In genomic region chr9:127423934-127424668, GRCh38 we compare ENCODE assay signal across 8 cellular contexts. TPM values are rescaled to one million over a fixed set of nuclear protein-coding genes. Genes with fewer than 3 reads are reported as not detected.
DNase-seq lines count a peak whose midpoint lies in the region; ATAC-seq and TF ChIP-seq lines count a peak whose summit lies in the region.

Gene ZNF79, plus strand, starts transcription at chr9:127424382. Its CDS starts 406 bp downstream, at chr9:127424788.

- TF ChIP-seq EP300 in transverse colon (IDR thresholded peaks at IDR 0.05; ENCODE audit: low read depth), result no peak

- ATAC-seq in HG02885 (IDR thresholded peaks at IDR 0.05; ENCODE audit: poor library complexity, unreplicated experiment) (peak; percentile 85), heart right ventricle (peak; percentile 96 to 100 (median 99))

- TF ChIP-seq POLR2A in GM15510 (IDR thresholded peaks at IDR 0.05; ENCODE audit: borderline replicate concordance, extremely low read depth, insufficient read length) (peak; percentile 75), adrenal gland (IDR thresholded peaks at IDR 0.05) (peak; percentile 42 to 78), transverse colon (IDR thresholded peaks at IDR 0.05) (peak; percentile 75)

- DNase-seq in NCI-H1694 (lab: John Stamatoyannopoulos, UW) (peak; percentile 81), T-helper 1 cell (peak; percentile 82 to 93 (median 86)), adrenal gland (peak; percentile 94 to 98 (median 95)), heart right ventricle (peak; percentile 93 to 95), pons (ENCODE audit: low spot score) (peak; percentile 94), transverse colon (peak; percentile 95)

- H3K9me3 ChIP-seq in adrenal gland (replicated peaks in 1 of 3) (no peaks in the 10 kb centered on the region), heart right ventricle (no peaks in the 10 kb centered on the region), transverse colon (no peaks in the 10 kb centered on the region)

- in situ Hi-C loops in transverse colon (cut with MboI; ENCODE audit: low pct_ligation_motif_present in 1 of 4, low pct_unique_long_range_greater_than_20kb in 1 of 4, low sequenced_read_pairs in 3 of 4), result no loop called here

- H3K4me1 ChIP-seq in adrenal gland (replicated peaks in 1 of 2), result peaks cover 18 to 44% of the 10 kb centered on the region in 2 donors
- H3K4me1 ChIP-seq in heart right ventricle, result peaks cover 13 to 49% (median 36%) of the 10 kb centered on the region in 9 donors
- H3K4me1 ChIP-seq in transverse colon, result peaks cover 23 to 36% (median 29%) of the 10 kb centered on the region in 4 donors

- H3K36me3 ChIP-seq in adrenal gland (replicated peaks in 1 of 2) (peaks cover 0 to 10% of the 10 kb centered on the region in 2 donors), heart right ventricle (peaks cover 0 to 26% (median 6%) of the 10 kb centered on the region in 9 donors), transverse colon (peaks cover 0 to 7% (median 3%) of the 10 kb centered on the region in 4 donors)

- 0 to 1% (median 0%) methylated on average over 43 to 54 of the region's 54 CpGs for WGBS in adrenal gland, 4 donors
- WGBS in heart right ventricle, 2 donors, result 0% methylated on average over 54 of the region's 54 CpGs
- WGBS in transverse colon (ENCODE audit: low coverage in 1 of 2), 2 donors, result 0% methylated on average over 53 of the region's 54 CpGs; no CpG with 5 or more reads in 1 of the 2 donors

- TF ChIP-seq CTCF in adrenal gland (IDR thresholded peaks at IDR 0.05), result peak in 1 of 6 experiments; percentile 7
- TF ChIP-seq CTCF in heart right ventricle (IDR thresholded peaks at IDR 0.05), result peak in 1 of 9 donors; percentile 8
- peak in 1 of 5 experiments; percentile 21 for TF ChIP-seq CTCF in transverse colon (IDR thresholded peaks at IDR 0.05)

- H3K27me3 ChIP-seq in adrenal gland, result no peaks in the 10 kb centered on the region
- H3K27me3 ChIP-seq in heart right ventricle, result no peaks in the 10 kb centered on the region
- H3K27me3 ChIP-seq in transverse colon, result no peaks in the 10 kb centered on the region

- intact Hi-C loops in adrenal gland (cut with DNase I), result no loop called here
- intact Hi-C loops in heart right ventricle (cut with DNase I), result loop anchor here in 3 of 10 donors (2.0 to 10.0 kb wide), 2 partner anchors 27 to 199 kb away; partner anchors contain the start of genes LRSAM1 (in 1 of the 3) and RPL12 (in 1 of the 3)
- intact Hi-C loops in transverse colon (cut with DNase I; ENCODE audit: low total_unique reads), result no loop called here

- H3K27ac ChIP-seq in adrenal gland, result peak within 1 kb of the TSS; percentile 68 to 92 (median 87)
- H3K27ac ChIP-seq in heart right ventricle, result peak within 1 kb of the TSS; percentile 81 to 95 (median 88)
- peak within 1 kb of the TSS; percentile 88 to 96 (median 92) for H3K27ac ChIP-seq in transverse colon

- H3K4me3 ChIP-seq in adrenal gland (peak within 1 kb of the TSS; percentile 13 to 85 (median 73)), heart right ventricle (peak within 1 kb of the TSS; percentile 67 to 100 (median 84)), transverse colon (peak within 1 kb of the TSS; percentile 80 to 91 (median 88))

RNA-seq across cellular contexts. Expression of gene ZNF79, which starts in this region (rescaled TPM):
- total RNA-seq in adrenal gland (10 to 100 TPM in 7 of 8 donors, 1 to 10 TPM in 1; 9.6 to 16.5 (median 12.0) TPM), heart right ventricle (1 to 10 TPM; 4.4 to 8.3 (median 6.4) TPM), transverse colon (10 to 100 TPM in 3 of 4 donors, 1 to 10 TPM in 1; 9.4 to 12.3 (median 11.3) TPM)
- polyA plus RNA-seq in adrenal gland (1 to 10 TPM; 5.5 to 7.5 (median 6.8) TPM), heart right ventricle (1 to 10 TPM; 2.1 to 4.5 TPM)

Comparison
In these comparisons a context has a peak if more than half of its experiments do, and no peak if none do; other contexts are left out.
1. Peak in every context shown above with its lines: DNase-seq, ATAC-seq, H3K4me3 ChIP-seq and H3K27ac ChIP-seq.